In the genomic region with DNA sequence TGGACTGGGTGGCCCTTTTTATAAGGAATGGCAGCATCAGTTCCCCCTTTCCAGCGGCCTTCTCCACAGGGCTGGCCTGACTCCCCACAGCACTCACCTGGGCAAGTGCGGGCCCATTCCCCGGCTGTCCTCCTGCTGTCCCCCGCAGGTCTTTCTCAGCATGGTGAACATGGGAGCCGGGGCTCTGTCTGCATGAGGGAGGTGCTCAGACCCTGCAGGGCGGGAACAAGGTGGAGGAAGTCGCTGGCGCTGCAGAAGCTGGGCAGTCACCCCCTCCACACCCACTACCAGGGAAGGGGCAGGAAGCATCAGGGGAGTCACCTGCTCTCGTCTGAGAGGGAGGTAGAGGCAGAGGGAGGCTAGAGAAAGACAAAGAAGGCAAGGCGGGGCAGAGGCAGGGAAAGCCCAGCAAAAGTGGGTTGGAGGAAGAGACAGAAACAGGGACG, we compare ENCODE assay signal across 14 cellular contexts. TPM values are rescaled to one million over a fixed set of nuclear protein-coding genes. Genes with fewer than 3 reads are reported as not detected.
DNase-seq lines count a peak whose midpoint lies in the region; TF ChIP-seq lines count a peak whose summit lies in the region.
"Had no signal": no experiment of that assay in that cellular context is flagged by ENCODE, and none has a peak within 500 bp of the region (broad histone marks: within the 10 kb centered on the region; RNA-seq: fewer than 3 reads in every experiment).

No MANE protein-coding gene starts in this region.

- no peak overlapping the region for H3K4me3 Mint-ChIP-seq in chondrocyte (ENCODE audit: unreplicated experiment)
- no peak overlapping the region for H3K4me3 Mint-ChIP-seq in activated naive CD4-positive, alpha-beta T cell treated with anti-CD3 and anti-CD28 coated beads for 36 hours
- H3K4me3 Mint-ChIP-seq: B cell had no signal

- peak overlapping the region; percentile 19 for H2BK12ac ChIP-seq in trophoblast cell (ENCODE audit: low read length)

- intact Hi-C loops in activated naive CD4-positive, alpha-beta T cell treated with anti-CD3 and anti-CD28 coated beads for 36 hours (cut with micrococcal nuclease), result no loop called here

- H3K4me1 ChIP-seq in trophoblast cell (ENCODE audit: control insufficient read depth in 1 of 2, insufficient read depth in 2 of 2, low read length in 2 of 2), result peaks cover 19 to 20% of the 10 kb centered on the region in 2 experiments

- H3K27ac ChIP-seq in trophoblast cell (ENCODE audit: low read depth, low read length), result no peak overlapping the region
- H3K27ac ChIP-seq: GM23248 had no signal

- peak overlapping the region; percentile 4 for H2AK5ac ChIP-seq in trophoblast cell (ENCODE audit: low read length)

- no peaks in the 10 kb centered on the region for H3K79me2 ChIP-seq in trophoblast cell (ENCODE audit: control insufficient read depth, insufficient read depth, low read length, poor library complexity)

- no peaks in the 10 kb centered on the region for H3K27me3 Mint-ChIP-seq in chondrocyte (ENCODE audit: low read depth)
- H3K27me3 Mint-ChIP-seq in activated naive CD4-positive, alpha-beta T cell treated with anti-CD3 and anti-CD28 coated beads for 36 hours (ENCODE audit: low read depth), result no peaks in the 10 kb centered on the region

- H3K27ac Mint-ChIP-seq in chondrocyte (ENCODE audit: unreplicated experiment), result no peak overlapping the region
- H3K27ac Mint-ChIP-seq in activated naive CD4-positive, alpha-beta T cell treated with anti-CD3 and anti-CD28 coated beads for 36 hours, result no peak overlapping the region
- H3K27ac Mint-ChIP-seq: B cell had no signal

- peaks cover 29% of the 10 kb centered on the region for H3K27me3 ChIP-seq in H7 (ENCODE audit: control insufficient read depth, insufficient read depth, low read length)
- H3K27me3 ChIP-seq in trophoblast cell (ENCODE audit: insufficient read depth, low read length), result peaks cover 6% of the 10 kb centered on the region

- H4K91ac ChIP-seq in trophoblast cell (ENCODE audit: low read depth, low read length), result no peak overlapping the region

- TF ChIP-seq CTCF in GM13976 (IDR thresholded peaks at IDR 0.05; ENCODE audit: borderline replicate concordance, control extremely low read depth, extremely low read depth, insufficient read depth, missing control alignments) (no peak), chondrocyte (IDR thresholded peaks at IDR 0.05) (no peak), GM10266 (IDR thresholded peaks at IDR 0.05; ENCODE audit: control insufficient read depth, insufficient read depth, low read depth, missing control alignments) (no peak)

- H3K4me1 Mint-ChIP-seq in chondrocyte (ENCODE audit: low read depth), result peaks cover 20% of the 10 kb centered on the region
- H3K4me1 Mint-ChIP-seq in activated naive CD4-positive, alpha-beta T cell treated with anti-CD3 and anti-CD28 coated beads for 36 hours (ENCODE audit: low read depth), result peaks cover 14% of the 10 kb centered on the region

- no peak overlapping the region for H2AFZ ChIP-seq in trophoblast cell (ENCODE audit: insufficient read depth, low read length, poor library complexity)
- H2AFZ ChIP-seq: GM23248 had no signal

- no peak overlapping the region for H3K4me2 ChIP-seq in trophoblast cell (ENCODE audit: low read length)

- no peak overlapping the region for H3K4ac ChIP-seq in trophoblast cell (ENCODE audit: low read depth, low read length)

- in situ Hi-C loops in GM13976 (cut with MboI; ENCODE audit: low sequenced_read_pairs, unreplicated experiment), result no loop called here

- no peak overlapping the region for H4K12ac ChIP-seq in trophoblast cell (ENCODE audit: low read depth, low read length)

- H3K4me3 ChIP-seq in H7 (ENCODE audit: insufficient read depth, low read depth, low read length), result no peak overlapping the region
- no peak overlapping the region for H3K4me3 ChIP-seq in trophoblast cell (ENCODE audit: low read depth, low read length)
- H3K4me3 ChIP-seq: GM23248 had no signal

- H2BK120ac ChIP-seq in trophoblast cell (ENCODE audit: insufficient read depth, low read length, poor library complexity), result no peak overlapping the region

- H4K8ac ChIP-seq in trophoblast cell (ENCODE audit: low read depth, low read length), result no peak overlapping the region

- H3K18ac ChIP-seq in trophoblast cell (ENCODE audit: low read length), result no peak overlapping the region

- H3K36me3 Mint-ChIP-seq in chondrocyte (ENCODE audit: low read depth), result peaks cover 5% of the 10 kb centered on the region
- peaks cover 1% of the 10 kb centered on the region for H3K36me3 Mint-ChIP-seq in activated naive CD4-positive, alpha-beta T cell treated with anti-CD3 and anti-CD28 coated beads for 36 hours (ENCODE audit: low read depth)
- H3K36me3 Mint-ChIP-seq: CD4-positive, alpha-beta memory T cell had no signal

- H2BK5ac ChIP-seq in trophoblast cell (ENCODE audit: low read depth, low read length, poor library complexity), result no peak overlapping the region

- peak; percentile 8 for DNase-seq in GM13976 (ENCODE audit: low spot score)
- DNase-seq in H7, result peak; percentile 69
- DNase-seq in chondrocyte (ENCODE audit: low spot score), result peak; percentile 71
- DNase-seq in trophoblast cell, result no peak
- DNase-seq in activated naive CD4-positive, alpha-beta T cell treated with anti-CD3 and anti-CD28 coated beads for 36 hours, result no peak
- DNase-seq in GM10266 (ENCODE audit: extremely low spot score), result no peak
- no peak for DNase-seq in DMS114 treated with DMSO at 0.1 percent for 48 hours (lab: John Stamatoyannopoulos, UW; ENCODE audit: unreplicated experiment)
- DNase-seq: C1 segment of cervical spinal cord; CD4-positive, alpha-beta memory T cell; DMS153; GF-D8; GM23248; HCEC 1CT had no signal

- no CpG with 5 or more reads among the region's 11 CpGs for WGBS in trophoblast cell (ENCODE audit: extremely low coverage, insufficient coverage, insufficient read length)

- H3K23ac ChIP-seq in trophoblast cell (ENCODE audit: low read length), result no peak overlapping the region

- no peak overlapping the region for H3K14ac ChIP-seq in trophoblast cell (ENCODE audit: low read length)

- H3K9me3 ChIP-seq in trophoblast cell (ENCODE audit: insufficient read depth, low read depth, low read length), result no peaks in the 10 kb centered on the region

- no peaks in the 10 kb centered on the region for H3K36me3 ChIP-seq in H7 (replicated peaks; ENCODE audit: control insufficient read depth, insufficient read depth, low read length)
- H3K36me3 ChIP-seq in trophoblast cell (ENCODE audit: control insufficient read depth in 1 of 2, insufficient read depth in 2 of 2, low read length in 2 of 2), result no peaks in the 10 kb centered on the region

- no peaks in the 10 kb centered on the region for H3K9me3 Mint-ChIP-seq in chondrocyte (ENCODE audit: low read depth)
- H3K9me3 Mint-ChIP-seq in activated naive CD4-positive, alpha-beta T cell treated with anti-CD3 and anti-CD28 coated beads for 36 hours, result no peaks in the 10 kb centered on the region

- H3K9ac ChIP-seq in trophoblast cell (ENCODE audit: low read length), result no peak overlapping the region
- H3K9ac ChIP-seq: GM23248 had no signal

- no peaks in the 10 kb centered on the region for H3K79me1 ChIP-seq in trophoblast cell (ENCODE audit: low read length)

- CTCF ChIA-PET in activated naive CD4-positive, alpha-beta T cell treated with anti-CD3 and anti-CD28 coated beads for 36 hours (lab: Charles Lee), result no interaction called here

RNA-seq across cellular contexts. Expression of gene HES6, which starts 12.2 kb away (rescaled TPM):
- 52.2 and 67.4 TPM in 2 replicates for total RNA-seq in H7 (2014; rRNA removed; shearing (Covaris generic))
- total RNA-seq in chondrocyte, result 16.2 to 33.3 TPM (median 16.5 TPM) in 3 replicates
- polyA plus RNA-seq in trophoblast cell (2013), result 4.2 and 4.3 TPM in 2 replicates
- total RNA-seq in activated naive CD4-positive, alpha-beta T cell treated with anti-CD3 and anti-CD28 coated beads for 36 hours, result 1 to 10 TPM; 3.1 to 4.0 TPM

RNA-seq across cellular contexts. Expression of gene ILKAP, which starts 24.1 kb away (rescaled TPM):
- total RNA-seq in H7 (2014; rRNA removed; shearing (Covaris generic)), result 12.8 and 18.5 TPM in 2 replicates
- 24.9 to 36.7 TPM (median 29.7 TPM) in 3 replicates for total RNA-seq in chondrocyte
- 20.9 and 21.5 TPM in 2 replicates for polyA plus RNA-seq in trophoblast cell (2013)
- total RNA-seq in activated naive CD4-positive, alpha-beta T cell treated with anti-CD3 and anti-CD28 coated beads for 36 hours, result 10 to 100 TPM; 46.6 to 46.7 TPM

Comparison
In these comparisons a context has a peak if more than half of its experiments do, and no peak if none do; other contexts are left out.
1. DNase-seq: peak in GM13976 (single experiment), H7 (single experiment) and chondrocyte (single experiment); none in trophoblast cell (0 of 2), activated naive CD4-positive, alpha-beta T cell treated with anti-CD3 and anti-CD28 coated beads for 36 hours (single experiment), GM10266 (single experiment) and DMS114 treated with DMSO at 0.1 percent for 48 hours (single experiment).